In the genomic region with DNA sequence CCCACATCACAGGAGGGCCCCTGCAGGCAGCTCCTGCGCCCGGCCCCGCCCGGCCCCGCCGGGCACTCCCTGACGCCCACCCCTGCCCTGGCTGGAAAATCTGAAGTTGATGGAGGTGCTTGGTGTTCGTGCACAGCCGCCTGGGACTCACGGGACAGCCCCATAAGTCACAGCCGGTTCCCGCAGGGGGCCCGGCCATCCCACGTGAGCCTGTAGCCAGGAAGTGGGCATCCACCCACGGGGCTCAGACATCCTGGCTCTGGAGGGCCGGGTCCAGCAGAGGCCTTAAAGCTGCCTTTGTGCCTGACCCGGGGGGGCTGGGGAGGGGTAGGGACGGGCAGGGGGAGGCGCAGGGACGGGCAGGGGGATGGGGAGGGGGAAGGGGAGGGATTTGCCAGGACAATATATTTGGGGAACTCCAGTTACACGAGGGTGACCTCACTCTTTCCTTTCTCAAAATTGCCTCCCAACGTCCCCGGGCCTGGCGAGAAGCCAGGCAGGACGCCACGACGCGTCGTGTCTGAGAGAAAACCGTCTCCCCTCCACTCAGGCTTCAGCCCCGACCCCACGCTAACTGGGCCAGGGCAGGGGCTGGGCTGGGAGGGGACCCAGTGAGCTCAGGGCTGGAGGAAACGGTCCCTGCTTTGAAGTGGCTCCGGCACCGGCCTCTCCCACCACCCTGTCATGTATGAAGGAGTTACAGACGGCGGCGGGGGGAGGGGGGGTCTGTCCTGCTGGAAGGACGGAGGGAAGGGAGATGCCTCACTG, we compare ENCODE assay signal across 1 cellular context.
TF ChIP-seq lines count a peak whose summit lies in the region.

No MANE protein-coding gene starts in this region.

TF ChIP-seq in WTC11, 78 proteins besides CTCF, POLR2A, EP300 and RAD21 (continued from another document):
- TF ChIP-seq, protein P1, sequence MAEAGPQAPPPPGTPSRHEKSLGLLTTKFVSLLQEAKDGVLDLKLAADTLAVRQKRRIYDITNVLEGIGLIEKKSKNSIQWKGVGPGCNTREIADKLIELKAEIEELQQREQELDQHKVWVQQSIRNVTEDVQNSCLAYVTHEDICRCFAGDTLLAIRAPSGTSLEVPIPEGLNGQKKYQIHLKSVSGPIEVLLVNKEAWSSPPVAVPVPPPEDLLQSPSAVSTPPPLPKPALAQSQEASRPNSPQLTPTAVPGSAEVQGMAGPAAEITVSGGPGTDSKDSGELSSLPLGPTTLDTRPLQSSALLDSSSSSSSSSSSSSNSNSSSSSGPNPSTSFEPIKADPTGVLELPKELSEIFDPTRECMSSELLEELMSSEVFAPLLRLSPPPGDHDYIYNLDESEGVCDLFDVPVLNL (CRISPR knock-in tag; IDR thresholded peaks at IDR 0.05; ENCODE audit: borderline replicate concordance, low read depth), result no peak
- TF ChIP-seq, protein P2, sequence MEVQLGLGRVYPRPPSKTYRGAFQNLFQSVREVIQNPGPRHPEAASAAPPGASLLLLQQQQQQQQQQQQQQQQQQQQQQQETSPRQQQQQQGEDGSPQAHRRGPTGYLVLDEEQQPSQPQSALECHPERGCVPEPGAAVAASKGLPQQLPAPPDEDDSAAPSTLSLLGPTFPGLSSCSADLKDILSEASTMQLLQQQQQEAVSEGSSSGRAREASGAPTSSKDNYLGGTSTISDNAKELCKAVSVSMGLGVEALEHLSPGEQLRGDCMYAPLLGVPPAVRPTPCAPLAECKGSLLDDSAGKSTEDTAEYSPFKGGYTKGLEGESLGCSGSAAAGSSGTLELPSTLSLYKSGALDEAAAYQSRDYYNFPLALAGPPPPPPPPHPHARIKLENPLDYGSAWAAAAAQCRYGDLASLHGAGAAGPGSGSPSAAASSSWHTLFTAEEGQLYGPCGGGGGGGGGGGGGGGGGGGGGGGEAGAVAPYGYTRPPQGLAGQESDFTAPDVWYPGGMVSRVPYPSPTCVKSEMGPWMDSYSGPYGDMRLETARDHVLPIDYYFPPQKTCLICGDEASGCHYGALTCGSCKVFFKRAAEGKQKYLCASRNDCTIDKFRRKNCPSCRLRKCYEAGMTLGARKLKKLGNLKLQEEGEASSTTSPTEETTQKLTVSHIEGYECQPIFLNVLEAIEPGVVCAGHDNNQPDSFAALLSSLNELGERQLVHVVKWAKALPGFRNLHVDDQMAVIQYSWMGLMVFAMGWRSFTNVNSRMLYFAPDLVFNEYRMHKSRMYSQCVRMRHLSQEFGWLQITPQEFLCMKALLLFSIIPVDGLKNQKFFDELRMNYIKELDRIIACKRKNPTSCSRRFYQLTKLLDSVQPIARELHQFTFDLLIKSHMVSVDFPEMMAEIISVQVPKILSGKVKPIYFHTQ (CRISPR knock-in tag; IDR thresholded peaks at IDR 0.05), result no peak
